ENCODE assay signal across 8 cellular contexts in the genomic region with DNA sequence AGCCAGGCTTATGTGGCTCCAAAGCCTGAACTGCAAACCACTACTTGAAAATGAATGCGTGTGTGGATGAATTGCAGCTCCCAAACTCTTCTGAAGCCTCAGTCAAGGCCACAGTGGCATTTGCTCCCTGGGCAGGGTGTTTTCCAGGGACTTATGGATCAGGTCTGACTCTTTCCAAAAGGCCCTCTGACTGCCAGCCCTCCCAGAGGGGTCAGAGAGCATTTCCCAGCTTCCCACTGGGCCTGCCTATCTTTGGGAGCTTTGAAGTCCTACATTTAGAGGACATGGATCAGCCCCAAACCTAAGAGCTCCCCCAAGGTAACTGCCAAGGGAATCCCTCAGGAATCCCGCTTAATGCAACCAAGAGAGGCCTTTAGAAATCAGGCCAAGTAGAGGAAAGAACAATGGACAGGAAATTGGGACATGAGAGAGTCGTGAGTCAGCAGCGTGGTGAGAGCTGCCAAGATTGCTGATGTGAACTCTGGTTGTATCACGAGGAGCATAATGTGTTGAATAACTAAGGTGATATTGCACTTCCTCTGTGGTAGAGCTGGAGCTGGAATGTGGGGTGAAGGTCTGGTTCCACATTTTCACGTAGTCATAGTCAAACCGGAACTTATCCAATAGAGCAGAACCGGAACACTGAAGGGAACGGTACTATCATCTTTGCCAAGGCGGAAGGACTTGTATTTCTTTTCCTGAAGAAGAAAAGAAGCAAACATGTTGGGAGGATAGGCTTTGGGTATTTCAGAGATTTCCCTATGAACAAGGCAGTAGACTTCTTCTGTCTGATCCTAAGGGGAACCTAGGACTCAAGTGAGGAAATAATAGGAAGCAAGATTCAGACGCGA.
DNase-seq lines count a peak whose midpoint lies in the region; ATAC-seq and TF ChIP-seq lines count a peak whose summit lies in the region.

No MANE protein-coding gene starts in this region.

- H3K4me1 Mint-ChIP-seq in HFFc6 (ENCODE audit: low read depth): peaks cover 80% of the 10 kb centered on the region
- H3K4me1 Mint-ChIP-seq in naive B cell: peaks cover 18 to 39% (median 36%) of the 10 kb centered on the region in 3 donors
- peaks cover 27% of the 10 kb centered on the region for H3K4me1 Mint-ChIP-seq in activated T-cell treated with anti-CD3 and anti-CD28 coated beads, Interleukin-2, amount 50 U/mL, for 4 hours (ENCODE audit: low read depth)

- H3K36me3 Mint-ChIP-seq in HFFc6 (ENCODE audit: low read depth) (peaks cover 7% of the 10 kb centered on the region), naive B cell (no peaks in the 10 kb centered on the region)
- no peaks in the 10 kb centered on the region for H3K36me3 Mint-ChIP-seq in activated T-cell treated with anti-CD3 and anti-CD28 coated beads, Interleukin-2, amount 50 U/mL, for 4 hours (ENCODE audit: insufficient read depth)

- POLR2A ChIA-PET in AG04450 (lab: Yijun Ruan, JAX): interaction anchor here (0.9 to 1.6 kb wide), 3 partner anchors 17 to 97 kb away, joined by 3 to 4 read pairs (median 3); no protein-coding TSS in a partner anchor

- no peak for TF ChIP-seq CTCF in AG04450 (IDR thresholded peaks at IDR 0.05; ENCODE audit: low read depth, low read length)
- TF ChIP-seq CTCF in HFFc6 (IDR thresholded peaks at IDR 0.05): no peak

- peak; percentile 54 to 70 for ATAC-seq in naive B cell (ENCODE audit: low read depth in 2 of 2)
- no peak for ATAC-seq in GM19324 (IDR thresholded peaks at IDR 0.05; ENCODE audit: low FRiP score, unreplicated experiment)
- ATAC-seq in activated T-cell treated with anti-CD3 and anti-CD28 coated beads, Interleukin-2, amount 50 U/mL, for 4 hours: no peak

- H3K4me3 Mint-ChIP-seq in HFFc6: no peak overlapping the region
- peak overlapping the region in 5 of 8 donors; percentile 3 to 69 (median 45) for H3K4me3 Mint-ChIP-seq in naive B cell
- no peak overlapping the region for H3K4me3 Mint-ChIP-seq in activated T-cell treated with anti-CD3 and anti-CD28 coated beads, Interleukin-2, amount 50 U/mL, for 4 hours

- no peaks in the 10 kb centered on the region for H3K9me3 Mint-ChIP-seq in HFFc6
- H3K9me3 Mint-ChIP-seq in naive B cell: no peaks in the 10 kb centered on the region
- H3K9me3 Mint-ChIP-seq in activated T-cell treated with anti-CD3 and anti-CD28 coated beads, Interleukin-2, amount 50 U/mL, for 4 hours: no peaks in the 10 kb centered on the region

- CTCF ChIA-PET in AG04450 (lab: Charles Lee): interaction anchor here (1.2 kb wide), 1 partner anchor 114 kb away, joined by 3 read pairs; no protein-coding TSS in a partner anchor

- peak overlapping the region; percentile 87 for H3K27ac Mint-ChIP-seq in HFFc6
- peak overlapping the region in 5 of 6 donors; percentile 12 to 87 (median 76) for H3K27ac Mint-ChIP-seq in naive B cell

- no peaks in the 10 kb centered on the region for H3K9me3 ChIP-seq in AG04450 (ENCODE audit: control insufficient read depth, insufficient read depth, low read length)

- H3K27me3 Mint-ChIP-seq in HFFc6 (ENCODE audit: insufficient read depth): no peaks in the 10 kb centered on the region; the same call in 1 of the 2 replicates
- H3K27me3 Mint-ChIP-seq in naive B cell: no peaks in the 10 kb centered on the region
- H3K27me3 Mint-ChIP-seq in activated T-cell treated with anti-CD3 and anti-CD28 coated beads, Interleukin-2, amount 50 U/mL, for 4 hours (ENCODE audit: low read depth): no peaks in the 10 kb centered on the region

- no peak for TF ChIP-seq POLR2A in erythroblast (IDR thresholded peaks at IDR 0.05; ENCODE audit: low read length)

- no peaks in the 10 kb centered on the region for H3K27me3 ChIP-seq in AG04450 (ENCODE audit: control insufficient read depth, insufficient read depth, low read length)

- DNase-seq in AG04450 (ENCODE audit: low read depth, low spot score) (peak; percentile 79), HFFc6 (peak; percentile 88), SHP77 (lab: John Stamatoyannopoulos, UW) (peak; percentile 45 to 51), erythroblast (lab: John Stamatoyannopoulos, UW) (peak; percentile 55 to 66), naive B cell (peak; percentile 30), NCI-H2227 treated with DMSO at 0.1 percent for 48 hours (lab: John Stamatoyannopoulos, UW) (no peak)
- no peak for DNase-seq in activated T-cell treated with anti-CD3 and anti-CD28 coated beads, Interleukin-2, amount 50 U/mL, for 4 hours

- peak overlapping the region; percentile 88 for H3K27ac ChIP-seq in AG04450 (ENCODE audit: low read depth, low read length)

- H3K4me3 ChIP-seq in AG04450 (ENCODE audit: low read depth, low read length): no peak overlapping the region

Comparison
In these comparisons a context has a peak if more than half of its experiments do, and no peak if none do; other contexts are left out.
1. DNase-seq: peak in AG04450 (single experiment), HFFc6 (single experiment), SHP77 (2 of 2), erythroblast (2 of 2) and naive B cell (single experiment); none in activated T-cell treated with anti-CD3 and anti-CD28 coated beads, Interleukin-2, amount 50 U/mL, for 4 hours (single experiment) and NCI-H2227 treated with DMSO at 0.1 percent for 48 hours (single experiment).
2. H3K4me3 Mint-ChIP-seq: peak in naive B cell (5 of 8); none in HFFc6 (single experiment) and activated T-cell treated with anti-CD3 and anti-CD28 coated beads, Interleukin-2, amount 50 U/mL, for 4 hours (single experiment).
3. ATAC-seq: peak in naive B cell (2 of 2); none in GM19324 (single experiment) and activated T-cell treated with anti-CD3 and anti-CD28 coated beads, Interleukin-2, amount 50 U/mL, for 4 hours (0 of 2).